In the genomic region with DNA sequence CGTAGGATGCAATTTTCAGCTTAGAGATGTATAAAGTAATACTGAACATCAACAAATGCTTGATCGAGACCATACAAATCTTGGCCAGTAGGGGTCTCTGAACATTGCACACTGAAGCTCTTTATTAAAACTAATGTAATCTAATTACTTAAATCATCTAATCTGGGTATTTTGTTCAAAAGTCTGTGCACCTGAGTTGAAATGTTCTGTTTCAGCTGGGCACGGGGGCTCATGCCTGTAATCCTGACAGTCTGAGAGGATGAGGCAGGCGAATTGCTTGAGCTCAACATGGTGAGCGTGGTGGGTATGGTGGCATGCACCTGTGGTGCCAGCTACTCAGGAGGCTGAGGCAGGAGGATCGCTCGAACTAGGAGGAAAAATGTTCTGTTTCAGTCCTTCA, we compare ENCODE assay signal across 8 cellular contexts. TPM values are rescaled to one million over a fixed set of nuclear protein-coding genes. Genes with fewer than 3 reads are reported as not detected.
DNase-seq lines count a peak whose midpoint lies in the region; ATAC-seq, FAIRE-seq and TF ChIP-seq lines count a peak whose summit lies in the region.

No MANE protein-coding gene starts in this region.

- H3K27ac ChIP-seq in ascending aorta (no peak overlapping the region), kidney (ENCODE audit: low read depth in 2 of 2, low read length in 2 of 2) (no peak overlapping the region), suprapubic skin (no peak overlapping the region)

- H3K27me3 ChIP-seq in ascending aorta (no peaks in the 10 kb centered on the region), suprapubic skin (no peaks in the 10 kb centered on the region)

- TF ChIP-seq POLR2A in suprapubic skin (IDR thresholded peaks at IDR 0.05), result no peak

- H3K36me3 ChIP-seq in ascending aorta, result no peaks in the 10 kb centered on the region
- H3K36me3 ChIP-seq in kidney (ENCODE audit: control insufficient read depth in 1 of 2, insufficient read depth in 2 of 2, low read length in 2 of 2), result no peaks in the 10 kb centered on the region
- H3K36me3 ChIP-seq in suprapubic skin, result no peaks in the 10 kb centered on the region

- WGBS in suprapubic skin, result 72% methylated on average over 7 of the region's 7 CpGs

- no peak for FAIRE-seq in kidney (lab: Jason Lieb, UNC)

- H3K9me3 ChIP-seq in ascending aorta (no peaks in the 10 kb centered on the region), kidney (ENCODE audit: control insufficient read depth in 1 of 2, low read length in 2 of 2) (no peaks in the 10 kb centered on the region), suprapubic skin (no peaks in the 10 kb centered on the region)

- H3K4me3 ChIP-seq in ascending aorta (no peak overlapping the region), kidney (ENCODE audit: low read length in 2 of 2) (no peak overlapping the region), suprapubic skin (no peak overlapping the region)

- no peak overlapping the region for H3K9ac ChIP-seq in kidney (ENCODE audit: low read length in 2 of 2)

- intact Hi-C loops in ascending aorta (cut with DNase I), result loop anchor here (10.0 kb wide), 1 partner anchor 200 kb away; no protein-coding TSS in a partner anchor
- intact Hi-C loops in kidney (cut with DNase I), result no loop called here

- no peaks in the 10 kb centered on the region for H3K4me1 ChIP-seq in ascending aorta
- H3K4me1 ChIP-seq in kidney (ENCODE audit: control insufficient read depth in 1 of 2, insufficient read depth in 1 of 2, low read depth in 1 of 2, low read length in 2 of 2), result no peaks in the 10 kb centered on the region
- no peaks in the 10 kb centered on the region for H3K4me1 ChIP-seq in suprapubic skin

- DNase-seq in stimulated activated CD4-positive, alpha-beta T cell treated with anti-CD3 and anti-CD28 coated beads, Interleukin-12 subunit alpha, Interleukin-12 subunit beta, amount 100 ng/mL, for 48 hours (ENCODE audit: low read depth in 2 of 3, low spot score in 1 of 3), result peak in 2 of 3 donors; percentile 8 to 48
- no peak for DNase-seq in stimulated activated CD4-positive, alpha-beta T cell treated with anti-CD3 and anti-CD28 coated beads, Interleukin-12 subunit alpha, Interleukin-12 subunit beta, amount 100 ng/mL, for 4 hours
- DNase-seq in NCI-H69 (lab: John Stamatoyannopoulos, UW), result peak; percentile 17
- no peak for DNase-seq in ascending aorta (ENCODE audit: low spot score in 2 of 2)
- DNase-seq in kidney, result no peak
- DNase-seq in suprapubic skin (ENCODE audit: low spot score in 2 of 2), result no peak
- DNase-seq in activated effector memory CD4-positive, alpha-beta T cell treated with Interleukin-2 at 50 U/mL for 16 hours, result no peak

- no peak for TF ChIP-seq EP300 in suprapubic skin (IDR thresholded peaks at IDR 0.05)

- TF ChIP-seq CTCF in ascending aorta (IDR thresholded peaks at IDR 0.05) (peak; percentile 27 to 63 (median 46)), kidney (IDR thresholded peaks at IDR 0.05; ENCODE audit: borderline replicate concordance, extremely low read depth, insufficient read depth) (peak; percentile 49), suprapubic skin (IDR thresholded peaks at IDR 0.05) (peak; percentile 15 to 52)

- ATAC-seq in HG02678 (IDR thresholded peaks at IDR 0.05; ENCODE audit: unreplicated experiment), result no peak

RNA-seq across cellular contexts. Expression of a gene that starts 41.0 kb away (rescaled TPM):
- not detected for total RNA-seq in ascending aorta
- total RNA-seq in kidney, result 0.38 TPM
- polyA plus RNA-seq in kidney (ENCODE audit: insufficient read depth, low read depth, low replicate concordance), result 6.1 TPM
- total RNA-seq in suprapubic skin, result under 1 TPM in 2 of 4 donors, not detected in 2; 0.38 to 0.49 TPM

Comparison
In these comparisons a context has a peak if more than half of its experiments do, and no peak if none do; other contexts are left out.
1. DNase-seq: peak in stimulated activated CD4-positive, alpha-beta T cell treated with anti-CD3 and anti-CD28 coated beads, Interleukin-12 subunit alpha, Interleukin-12 subunit beta, amount 100 ng/mL, for 48 hours (2 of 3) and NCI-H69 (single experiment); none in stimulated activated CD4-positive, alpha-beta T cell treated with anti-CD3 and anti-CD28 coated beads, Interleukin-12 subunit alpha, Interleukin-12 subunit beta, amount 100 ng/mL, for 4 hours (single experiment), ascending aorta (0 of 2), kidney (single experiment), suprapubic skin (0 of 2) and activated effector memory CD4-positive, alpha-beta T cell treated with Interleukin-2 at 50 U/mL for 16 hours (single experiment).
2. Peak in every context shown above with its lines, with median percentiles within 50 percentile points of each other: CTCF ChIP-seq.